In the genomic region with DNA sequence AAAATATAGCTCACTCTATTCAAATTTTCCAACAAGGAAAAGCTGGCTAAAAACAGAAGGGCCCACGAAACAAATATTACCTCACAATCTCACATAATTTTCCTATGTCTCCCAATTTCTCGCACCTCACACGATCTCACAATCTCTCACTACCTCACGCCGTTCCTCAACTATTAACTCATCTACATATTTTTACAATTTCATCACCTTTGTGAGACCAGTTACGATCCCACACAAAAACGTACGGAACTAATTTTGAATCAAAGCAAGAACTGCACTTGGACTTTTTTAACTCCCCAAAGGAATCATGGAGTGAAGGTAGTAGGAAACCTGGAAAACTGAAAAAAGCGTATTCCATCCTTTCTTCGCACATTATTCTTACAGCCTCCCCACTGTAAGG, we compare ENCODE assay signal across 8 cellular contexts. TPM values are rescaled to one million over a fixed set of nuclear protein-coding genes. Genes with fewer than 3 reads are reported as not detected.
DNase-seq lines count a peak whose midpoint lies in the region; ATAC-seq and TF ChIP-seq lines count a peak whose summit lies in the region.

No MANE protein-coding gene starts in this region.

- WGBS in GM23248 (ENCODE audit: low coverage in 1 of 2, low lambda C conversion rate in 2 of 2, missing lambda C conversion rate in 2 of 2), 2 experiments = 2% methylated on average over 10 of the region's 10 CpGs
- 11 to 18% methylated on average over 10 of the region's 10 CpGs for WGBS in gastroesophageal sphincter (ENCODE audit: low coverage in 1 of 2), 2 donors

- H3K4me3 ChIP-seq in GM23248 = peak overlapping the region; percentile 99
- H3K4me3 ChIP-seq in gastroesophageal sphincter = peak overlapping the region; percentile 78 to 95
- peak overlapping the region; percentile 79 to 85 (median 85) for H3K4me3 ChIP-seq in skeletal muscle tissue (ENCODE audit: low read length in 3 of 3)

- peak overlapping the region; percentile 81 for H3K4me2 ChIP-seq in GM23248 (ENCODE audit: unreplicated experiment)

- 0 out of 2 replicates have a peak, but pooled peaks cover 9% of the 10 kb centered on the region for H4K20me1 ChIP-seq in GM23248 (ENCODE audit: insufficient read depth)

- TF ChIP-seq EP300 in gastroesophageal sphincter (IDR thresholded peaks at IDR 0.05) = no peak

- DNase-seq in GM23248 (peak; percentile 86), cerebellar cortex (ENCODE audit: low spot score) (no peak)
- no peak for DNase-seq in activated CD8-positive, alpha-beta memory T cell treated with anti-CD3 and anti-CD28 coated beads, Interleukin-2, amount 50 U/mL, for 4 hours

- in situ Hi-C loops in GM23248 (cut with MboI) = no loop called here

- H3K4me1 ChIP-seq in GM23248 (ENCODE audit: insufficient read depth) (peaks cover 10% of the 10 kb centered on the region), gastroesophageal sphincter (peaks cover 0 to 43% (median 6%) of the 10 kb centered on the region in 3 donors), skeletal muscle tissue (ENCODE audit: control insufficient read depth in 3 of 3, insufficient read depth in 3 of 3, low read length in 3 of 3) (peaks cover 11 to 16% (median 12%) of the 10 kb centered on the region in 3 donors)

- no peak for TF ChIP-seq POLR2A in gastroesophageal sphincter (IDR thresholded peaks at IDR 0.05)

- peak overlapping the region; percentile 86 for H3K27ac ChIP-seq in GM23248
- H3K27ac ChIP-seq in VCaP = peak overlapping the region; percentile 97
- peak overlapping the region in 3 of 4 donors; percentile 94 to 98 (median 96) for H3K27ac ChIP-seq in gastroesophageal sphincter
- H3K27ac ChIP-seq in skeletal muscle tissue (ENCODE audit: low read depth, low read length) = peak overlapping the region; percentile 76

- peaks cover 53% of the 10 kb centered on the region for H3K79me2 ChIP-seq in GM23248 (ENCODE audit: insufficient read depth)

- H3K36me3 ChIP-seq in GM23248 (ENCODE audit: low read depth) = peaks cover 2% of the 10 kb centered on the region; the same call in 1 of the 2 replicates
- peaks cover 0 to 13% of the 10 kb centered on the region in 2 donors for H3K36me3 ChIP-seq in gastroesophageal sphincter
- no peaks in the 10 kb centered on the region for H3K36me3 ChIP-seq in skeletal muscle tissue (ENCODE audit: control insufficient read depth in 3 of 3, insufficient read depth in 3 of 3, low read length in 3 of 3)

- peak overlapping the region; percentile 88 for H3K9ac ChIP-seq in GM23248
- peak overlapping the region in 2 of 3 donors; percentile 80 to 84 for H3K9ac ChIP-seq in skeletal muscle tissue (ENCODE audit: low read depth in 1 of 3, low read length in 3 of 3)

- TF ChIP-seq CTCF in VCaP (conservative IDR thresholded peaks at IDR 0.05) (no peak), gastroesophageal sphincter (IDR thresholded peaks at IDR 0.05) (no peak)

- no peaks in the 10 kb centered on the region for H3K9me2 ChIP-seq in GM23248 (ENCODE audit: insufficient read depth)

- H2AFZ ChIP-seq in GM23248 = peak overlapping the region; percentile 86

- H3K27me3 ChIP-seq in GM23248 (replicated peaks; ENCODE audit: insufficient read depth) (no peaks in the 10 kb centered on the region), gastroesophageal sphincter (no peaks in the 10 kb centered on the region), skeletal muscle tissue (ENCODE audit: control insufficient read depth in 3 of 3, insufficient read depth in 3 of 3, low read length in 3 of 3) (no peaks in the 10 kb centered on the region)

- ATAC-seq in gastroesophageal sphincter = no peak
- ATAC-seq in HG03135 (IDR thresholded peaks at IDR 0.05; ENCODE audit: unreplicated experiment) = no peak
- no peak for ATAC-seq in HG03108 (IDR thresholded peaks at IDR 0.05; ENCODE audit: unreplicated experiment)

- peaks cover 24% of the 10 kb centered on the region for H3F3A ChIP-seq in GM23248 (ENCODE audit: insufficient read depth)

- H3K9me3 ChIP-seq in GM23248 (ENCODE audit: low read depth) (no peaks in the 10 kb centered on the region), gastroesophageal sphincter (no peaks in the 10 kb centered on the region), skeletal muscle tissue (ENCODE audit: control insufficient read depth in 3 of 3, low read length in 3 of 3) (no peaks in the 10 kb centered on the region)

RNA-seq across cellular contexts. Expression of a gene that starts 1.1 kb away (rescaled TPM):
- 53.6 and 67.7 TPM in 2 replicates for total RNA-seq in GM23248 (2014; rRNA removed; shearing (Covaris generic))
- 36.8 and 40.0 TPM in 2 replicates for polyA plus RNA-seq in GM23248 (2016; fragmentation: Nextera tagmentation; extraction: Ambion mirVana)
- total RNA-seq in gastroesophageal sphincter = 10 to 100 TPM; 46.0 to 59.3 (median 55.0) TPM
- total RNA-seq in skeletal muscle tissue = 39.1 TPM

RNA-seq across cellular contexts. Expression of a gene that starts 7.4 kb away (rescaled TPM):
- 10.5 and 14.7 TPM in 2 replicates for total RNA-seq in GM23248 (2014; rRNA removed; shearing (Covaris generic))
- 17.5 and 18.0 TPM in 2 replicates for polyA plus RNA-seq in GM23248 (2016; fragmentation: Nextera tagmentation; extraction: Ambion mirVana)
- 10 to 100 TPM; 12.4 to 20.5 (median 16.8) TPM for total RNA-seq in gastroesophageal sphincter
- total RNA-seq in skeletal muscle tissue = 7.3 TPM

RNA-seq across cellular contexts. Expression of a gene that starts 52.0 kb away (rescaled TPM):
- 65.6 and 66.4 TPM in 2 replicates for total RNA-seq in GM23248 (2014; rRNA removed; shearing (Covaris generic))
- 28.0 and 31.4 TPM in 2 replicates for polyA plus RNA-seq in GM23248 (2016; fragmentation: Nextera tagmentation; extraction: Ambion mirVana)
- 100 to 1,000 TPM; 166 to 289 (median 182) TPM for total RNA-seq in gastroesophageal sphincter
- 93.4 TPM for total RNA-seq in skeletal muscle tissue
